ENCODE assay signal across 22 cellular contexts in the genomic region with DNA sequence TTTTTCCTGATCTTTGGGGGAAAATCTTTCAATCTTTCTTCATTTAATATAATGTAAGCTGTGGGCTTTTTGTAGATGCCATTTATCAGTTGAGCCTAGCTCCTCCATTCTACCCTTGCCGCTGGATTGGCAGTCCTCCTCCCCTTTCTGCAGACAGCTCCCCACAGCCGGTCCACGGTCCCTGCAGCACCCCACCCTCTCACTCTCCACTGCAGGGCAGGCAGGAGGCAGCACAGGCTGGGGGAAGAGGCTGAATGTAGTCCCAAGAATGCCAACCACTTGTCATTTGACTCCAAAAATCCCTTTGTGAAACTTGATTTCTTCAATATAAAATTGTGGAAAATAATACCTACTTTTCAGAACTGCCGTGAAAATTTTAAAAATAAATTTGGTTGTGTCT.
"Had no signal": no experiment of that assay in that cellular context is flagged by ENCODE, and none has a peak within 500 bp of the region (broad histone marks: within the 10 kb centered on the region; RNA-seq: fewer than 3 reads in every experiment).

No MANE protein-coding gene starts in this region.

- H3K4me1 ChIP-seq: colonic mucosa, parathyroid adenoma, prostate gland had no signal

- H3K4me3 ChIP-seq: colonic mucosa, gastrocnemius medialis, lung, prostate gland, right atrium auricular region, sigmoid colon, testis, tibial artery had no signal

- H3K4me3 Mint-ChIP-seq: dendritic cell treated with granulocyte-macrophage colony-stimulating factor and Interleukin-4, amounts not matched to agents 40 ng/mL and 50 ng/mL, for 4 days; endodermal cell; memory B cell; natural killer cell; stimulated activated memory B cell treated with anti-CD40 and anti-IgM and Interleukin-4, amounts not matched to agents 10 μg/mL and 1 μg/mL and 100 μg/mL, for 72 hours; type B pancreatic cell had no signal

- H3K27me3 Mint-ChIP-seq: memory B cell, type B pancreatic cell had no signal

- H3K27me3 ChIP-seq: colonic mucosa, gastrocnemius medialis, right atrium auricular region, sigmoid colon, testis, tibial artery had no signal

- H3K9me3 ChIP-seq: colonic mucosa, gastrocnemius medialis, prostate gland, right atrium auricular region, sigmoid colon, testis, tibial artery had no signal

- H3K36me3 Mint-ChIP-seq: memory B cell, natural killer cell, type B pancreatic cell had no signal

- H3K9me3 Mint-ChIP-seq: dendritic cell treated with granulocyte-macrophage colony-stimulating factor and Interleukin-4, amounts not matched to agents 40 ng/mL and 50 ng/mL, for 4 days; memory B cell; natural killer cell; stimulated activated memory B cell treated with anti-CD40 and anti-IgM and Interleukin-4, amounts not matched to agents 10 μg/mL and 1 μg/mL and 100 μg/mL, for 72 hours; type B pancreatic cell had no signal

- H3K36me3 ChIP-seq: colonic mucosa, gastrocnemius medialis, prostate gland, sigmoid colon had no signal

- H3K79me2 ChIP-seq: parathyroid adenoma had no signal

- H3K27ac ChIP-seq: colonic mucosa, epithelial cell of prostate, gastrocnemius medialis, parathyroid adenoma, prostate gland, right atrium auricular region, testis had no signal

- DNase-seq: colonic mucosa; effector CD8-positive, alpha-beta T cell; endodermal cell; foreskin fibroblast; gastrocnemius medialis; kidney; natural killer cell; sigmoid colon; stimulated activated CD4-positive, alpha-beta T cell treated with anti-CD3 and anti-CD28 coated beads, Interleukin-4, amount 100 ng/mL, for 4 hours; stimulated activated naive CD8-positive, alpha-beta T cell treated with anti-CD3 and anti-CD28 coated beads, Interleukin-15, Interleukin-2, amounts not matched to agents 100 U/mL and 50 U/mL, for 24 hours; substantia nigra; testis had no signal

- H2AFZ ChIP-seq: parathyroid adenoma had no signal

- H3K9ac ChIP-seq: parathyroid adenoma had no signal

- H3K27ac Mint-ChIP-seq: dendritic cell treated with granulocyte-macrophage colony-stimulating factor and Interleukin-4, amounts not matched to agents 40 ng/mL and 50 ng/mL, for 4 days; endodermal cell; memory B cell; natural killer cell; type B pancreatic cell had no signal
